Comparison of ENCODE assay signal across 1 cellular context in genomic region chr7:44581426-44581906, GRCh38.
TF ChIP-seq lines count a peak whose summit lies in the region.

No MANE protein-coding gene starts in this region.

TF ChIP-seq in endothelial cell of umbilical vein, 7 proteins besides CTCF, POLR2A, EP300 and RAD21:
- no peak for TF ChIP-seq JUN (IDR thresholded peaks at IDR 0.05; ENCODE audit: borderline replicate concordance, insufficient read depth, insufficient read length, low read depth)
- no peak for TF ChIP-seq MYC (IDR thresholded peaks at IDR 0.05; ENCODE audit: low read depth, low read length)
- TF ChIP-seq MAX (IDR thresholded peaks at IDR 0.05; ENCODE audit: insufficient read depth, insufficient read length), result no peak
- TF ChIP-seq GATA2 (IDR thresholded peaks at IDR 0.05; ENCODE audit: insufficient read depth, insufficient read length, low read depth, low read length), result no peak
- TF ChIP-seq FOS (IDR thresholded peaks at IDR 0.05; ENCODE audit: borderline replicate concordance, insufficient read depth, low read length), result no peak
- TF ChIP-seq POLR2AphosphoS5 (IDR thresholded peaks at IDR 0.05; ENCODE audit: insufficient read depth, low read depth, low read length), result no peak
- no peak for TF ChIP-seq EZH2 (IDR thresholded peaks at IDR 0.05; ENCODE audit: borderline replicate concordance, low read depth, low read length, severe bottlenecking)
